Comparison of ENCODE assay signal across 9 cellular contexts in genomic region chr19:53978975-53979801, GRCh38. TPM values are rescaled to one million over a fixed set of nuclear protein-coding genes. Genes with fewer than 3 reads are reported as not detected.
DNase-seq lines count a peak whose midpoint lies in the region; TF ChIP-seq lines count a peak whose summit lies in the region.
"Had no signal": no experiment of that assay in that cellular context is flagged by ENCODE, and none has a peak within 500 bp of the region (broad histone marks: within the 10 kb centered on the region; RNA-seq: fewer than 3 reads in every experiment).

No MANE protein-coding gene starts in this region.

- TF ChIP-seq CTCF in AG04449 (IDR thresholded peaks at IDR 0.05; ENCODE audit: insufficient read depth, low read length, missing control alignments), result no peak
- no peak for TF ChIP-seq CTCF in brain microvascular endothelial cell (IDR thresholded peaks at IDR 0.05; ENCODE audit: low read depth, low read length, missing control alignments)

- DNase-seq in AG04449 (ENCODE audit: low read depth, low spot score), result no peak
- no peak for DNase-seq in brain microvascular endothelial cell
- DNase-seq in mesendoderm, result peak; percentile 49
- no peak for DNase-seq in head of caudate nucleus
- no peak for DNase-seq in effector CD4-positive, alpha-beta T cell
- DNase-seq in DMS79 (lab: John Stamatoyannopoulos, UW), result no peak
- no peak for DNase-seq in GOT3 (lab: John Stamatoyannopoulos, UW)
- DNase-seq: DMS 273 treated with DMSO at 0.1 percent for 48 hours had no signal

- no peak overlapping the region for H4K5ac ChIP-seq in mesendoderm (ENCODE audit: low read length)

- peak overlapping the region; percentile 21 for H3K4ac ChIP-seq in mesendoderm (ENCODE audit: low read depth, low read length)

- H3K36me3 ChIP-seq in HUES64 (ENCODE audit: insufficient read depth, low read length), result 0 out of 2 replicates have a peak, but pooled peaks cover 2% of the 10 kb centered on the region
- H3K36me3 ChIP-seq in brain microvascular endothelial cell (replicated peaks), result no peaks in the 10 kb centered on the region
- H3K36me3 ChIP-seq in mesendoderm (ENCODE audit: control insufficient read depth, insufficient read depth, low read length), result no peaks in the 10 kb centered on the region

- H2BK15ac ChIP-seq in mesendoderm (replicated peaks; ENCODE audit: low read depth), result no peak overlapping the region

- in situ Hi-C loops in brain microvascular endothelial cell (cut with HindIII; ENCODE audit: low pct_ligation_motif_present, low sequenced_read_pairs), result no loop called here

- H3K9ac ChIP-seq in HUES64 (ENCODE audit: low read depth, low read length) (peak overlapping the region; percentile 74), mesendoderm (ENCODE audit: low read length) (peak overlapping the region; percentile 80)

- CTCF ChIA-PET in AG04449 (lab: Yijun Ruan, JAX), result no interaction called here

- no peak overlapping the region for H4K8ac ChIP-seq in mesendoderm (ENCODE audit: low read depth, low read length)

- H3K79me1 ChIP-seq in mesendoderm (ENCODE audit: low read length), result no peaks in the 10 kb centered on the region

- H3K27ac ChIP-seq in HUES64 (ENCODE audit: low read depth, low read length) (peak overlapping the region; percentile 56), brain microvascular endothelial cell (no peak overlapping the region), mesendoderm (ENCODE audit: low read depth, low read length) (no peak overlapping the region)

- no peak overlapping the region for H2AK5ac ChIP-seq in mesendoderm (ENCODE audit: low read length)

- H3K23ac ChIP-seq in mesendoderm (ENCODE audit: low read length), result no peak overlapping the region

- H3K79me2 ChIP-seq in mesendoderm (ENCODE audit: control insufficient read depth, insufficient read depth, low read length), result no peaks in the 10 kb centered on the region

- H3K56ac ChIP-seq in mesendoderm (ENCODE audit: low read length), result peak overlapping the region; percentile 85

- no peak overlapping the region for H2BK120ac ChIP-seq in mesendoderm (ENCODE audit: low read depth, low read length)

- H3K4me1 ChIP-seq in HUES64 (ENCODE audit: insufficient read depth, low read length), result peaks cover 4% of the 10 kb centered on the region; the same call in 1 of the 2 replicates
- peaks cover 6% of the 10 kb centered on the region for H3K4me1 ChIP-seq in mesendoderm (ENCODE audit: control insufficient read depth, low read depth, low read length)

- 9% methylated on average over 19 of the region's 19 CpGs for WGBS in HUES64
- 100% methylated on average over 5 of the region's 19 CpGs for WGBS in mesendoderm (ENCODE audit: extremely low coverage, insufficient coverage, low lambda C conversion rate)

- H3K27me3 ChIP-seq in HUES64 (ENCODE audit: insufficient read depth, low read length), result peaks cover 21% of the 10 kb centered on the region; the same call in 1 of the 2 replicates
- no peaks in the 10 kb centered on the region for H3K27me3 ChIP-seq in brain microvascular endothelial cell (replicated peaks)
- H3K27me3 ChIP-seq in mesendoderm (ENCODE audit: insufficient read depth, low read length, poor library complexity), result no peaks in the 10 kb centered on the region

- intact Hi-C loops in head of caudate nucleus (cut with DNase I), result no loop called here

- peak overlapping the region; percentile 44 for H3K18ac ChIP-seq in mesendoderm (ENCODE audit: low read length)

- H3K4me3 ChIP-seq in AG04449 (ENCODE audit: low read depth, low read length), result peak overlapping the region; percentile 46; the same call in 1 of the 2 replicates
- peak overlapping the region; percentile 82 for H3K4me3 ChIP-seq in HUES64 (ENCODE audit: low read length)
- H3K4me3 ChIP-seq in brain microvascular endothelial cell (ENCODE audit: low read depth, low read length), result peak overlapping the region; percentile 52
- H3K4me3 ChIP-seq in mesendoderm (ENCODE audit: low read length), result peak overlapping the region; percentile 66

- peak overlapping the region; percentile 87 for H3K4me2 ChIP-seq in mesendoderm (ENCODE audit: low read length)

- no peak overlapping the region for H2BK5ac ChIP-seq in mesendoderm (ENCODE audit: low read length)

- POLR2A ChIA-PET in AG04449 (lab: Yijun Ruan, JAX), result no interaction called here

- no peaks in the 10 kb centered on the region for H3K9me3 ChIP-seq in HUES64 (ENCODE audit: insufficient read depth, low read depth, low read length)

RNA-seq across cellular contexts. Expression of gene CACNG6, which starts 12.2 kb away (rescaled TPM):
- 0.85 TPM for polyA plus RNA-seq in HUES64 (2013, experiment 1 of 2)
- 1.6 TPM for polyA plus RNA-seq in HUES64 (2013, experiment 2 of 2)
- polyA plus RNA-seq in mesendoderm (2013, experiment 1 of 2), result 0.20 TPM
- 0.20 TPM for polyA plus RNA-seq in mesendoderm (2013, experiment 2 of 2)

RNA-seq across cellular contexts. Expression of gene CACNG8, which starts 16.5 kb away (rescaled TPM):
- polyA plus RNA-seq in HUES64 (2013, experiment 1 of 2), result 1.6 TPM
- polyA plus RNA-seq in HUES64 (2013, experiment 2 of 2), result 2.5 TPM
- polyA plus RNA-seq in mesendoderm (2013, experiment 1 of 2), result 0.39 TPM
- polyA plus RNA-seq in mesendoderm (2013, experiment 2 of 2), result 0.42 TPM
